ENCODE assay signal across 23 cellular contexts in the genomic region with DNA sequence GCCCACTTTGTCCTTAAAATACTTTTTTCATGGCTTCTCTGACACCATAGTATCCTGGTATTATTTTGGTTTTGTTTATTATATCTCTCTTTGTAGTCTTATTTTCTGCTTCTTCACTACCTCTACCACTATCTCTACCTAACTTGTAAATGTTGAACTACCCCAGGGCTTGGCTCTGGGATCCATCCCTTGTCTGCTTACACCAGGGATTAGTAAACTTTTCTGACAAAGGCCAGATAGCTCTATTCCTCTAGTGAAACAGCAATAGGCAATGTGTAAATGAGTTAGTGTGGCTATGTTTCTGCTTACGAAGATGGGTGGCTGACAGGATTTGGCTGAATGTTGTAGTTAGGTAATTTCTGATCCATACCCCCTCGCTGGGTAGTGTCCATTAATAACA.
DNase-seq lines count a peak whose midpoint lies in the region; ATAC-seq and TF ChIP-seq lines count a peak whose summit lies in the region.
"Had no signal": no experiment of that assay in that cellular context is flagged by ENCODE, and none has a peak within 500 bp of the region (broad histone marks: within the 10 kb centered on the region; RNA-seq: fewer than 3 reads in every experiment).

No MANE protein-coding gene starts in this region.

- H2AK5ac ChIP-seq in trophoblast cell (ENCODE audit: low read length): no peak overlapping the region

- peaks cover 19% of the 10 kb centered on the region for H3K4me1 Mint-ChIP-seq in activated T-helper 17 cell treated with anti-CD3 and anti-CD28 coated beads, Interleukin-2, amount 50 U/mL, for 72 hours
- peaks cover 5% of the 10 kb centered on the region for H3K4me1 Mint-ChIP-seq in T-helper 17 cell
- H3K4me1 Mint-ChIP-seq: CD14-positive monocyte had no signal

- no peaks in the 10 kb centered on the region for H3K27me3 Mint-ChIP-seq in activated T-helper 17 cell treated with anti-CD3 and anti-CD28 coated beads, Interleukin-2, amount 50 U/mL, for 72 hours
- no peaks in the 10 kb centered on the region for H3K27me3 Mint-ChIP-seq in T-helper 17 cell
- H3K27me3 Mint-ChIP-seq: CD4-positive, alpha-beta memory T cell; CD4-positive, CD25-positive, alpha-beta regulatory T cell; CD8-positive, alpha-beta memory T cell had no signal

- H2BK120ac ChIP-seq in trophoblast cell (ENCODE audit: insufficient read depth, low read length, poor library complexity): no peak overlapping the region

- TF ChIP-seq CTCF in fibroblast of villous mesenchyme (IDR thresholded peaks at IDR 0.05; ENCODE audit: insufficient read depth, low read depth, low read length): no peak
- TF ChIP-seq CTCF in gastroesophageal sphincter (IDR thresholded peaks at IDR 0.05): no peak

- no peak overlapping the region for H2AFZ ChIP-seq in trophoblast cell (ENCODE audit: insufficient read depth, low read length, poor library complexity)

- no peak for TF ChIP-seq POLR2A in gastroesophageal sphincter (IDR thresholded peaks at IDR 0.05)

- H3K23ac ChIP-seq in trophoblast cell (ENCODE audit: low read length): no peak overlapping the region

- H2BK12ac ChIP-seq in trophoblast cell (ENCODE audit: low read length): no peak overlapping the region

- H3K27me3 ChIP-seq in trophoblast cell (ENCODE audit: insufficient read depth, low read length) (no peaks in the 10 kb centered on the region), gastroesophageal sphincter (no peaks in the 10 kb centered on the region)
- H3K27me3 ChIP-seq: BE2C, BLaER1 had no signal

- H3K4me2 ChIP-seq in trophoblast cell (ENCODE audit: low read length): peak overlapping the region; percentile 15
- H3K4me2 ChIP-seq: BLaER1 had no signal

- H4K12ac ChIP-seq in trophoblast cell (ENCODE audit: low read depth, low read length): no peak overlapping the region

- no peak overlapping the region for H4K91ac ChIP-seq in trophoblast cell (ENCODE audit: low read depth, low read length)

- no peak overlapping the region for H3K27ac Mint-ChIP-seq in activated T-helper 17 cell treated with anti-CD3 and anti-CD28 coated beads, Interleukin-2, amount 50 U/mL, for 72 hours
- H3K27ac Mint-ChIP-seq in T-helper 17 cell: no peak overlapping the region
- H3K27ac Mint-ChIP-seq: CD14-positive monocyte; CD4-positive, alpha-beta memory T cell; CD8-positive, alpha-beta memory T cell had no signal

- no peak overlapping the region for H3K4me3 Mint-ChIP-seq in activated T-helper 17 cell treated with anti-CD3 and anti-CD28 coated beads, Interleukin-2, amount 50 U/mL, for 72 hours
- no peak overlapping the region for H3K4me3 Mint-ChIP-seq in T-helper 17 cell
- H3K4me3 Mint-ChIP-seq: CD14-positive monocyte; CD4-positive, alpha-beta memory T cell; CD4-positive, CD25-positive, alpha-beta regulatory T cell; CD8-positive, alpha-beta memory T cell had no signal

- no peak overlapping the region for H4K8ac ChIP-seq in trophoblast cell (ENCODE audit: low read depth, low read length)

- H3K79me1 ChIP-seq in trophoblast cell (ENCODE audit: low read length): peaks cover 6% of the 10 kb centered on the region

- DNase-seq in fibroblast of villous mesenchyme (ENCODE audit: low read depth) (peak; percentile 16), trophoblast cell (no peak), T-helper 17 cell (no peak)
- DNase-seq: 8988T; ACHN; BE2C; C1 segment of cervical spinal cord; CD4-positive, alpha-beta memory T cell; CD4-positive, CD25-positive, alpha-beta regulatory T cell; CD8-positive, alpha-beta memory T cell; COR-L47; DMS 273 treated with DMSO at 0.1 percent for 48 hours; DMS153; DMS53; DND-41; EL; GDM1 had no signal

- H3K4me1 ChIP-seq in mesodermal cell (ENCODE audit: control insufficient read depth, insufficient read depth, low read length, poor library complexity, severe bottlenecking) (no peaks in the 10 kb centered on the region), trophoblast cell (ENCODE audit: control insufficient read depth in 1 of 2, insufficient read depth in 2 of 2, low read length in 2 of 2) (peaks cover 3 to 4% of the 10 kb centered on the region in 2 experiments), gastroesophageal sphincter (no peaks in the 10 kb centered on the region)
- H3K4me1 ChIP-seq: BE2C, BLaER1 had no signal

- H3K4ac ChIP-seq in trophoblast cell (ENCODE audit: low read depth, low read length): no peak overlapping the region

- no peak overlapping the region for H3K9ac ChIP-seq in trophoblast cell (ENCODE audit: low read length)
- H3K9ac ChIP-seq: BLaER1 had no signal

- H3K4me3 ChIP-seq in fibroblast of villous mesenchyme (ENCODE audit: low read depth, low read length): no peak overlapping the region
- H3K4me3 ChIP-seq in mesodermal cell (ENCODE audit: extremely low read depth, insufficient read depth, low read length, poor library complexity, severe bottlenecking): no peak overlapping the region
- H3K4me3 ChIP-seq in trophoblast cell (ENCODE audit: low read depth, low read length): no peak overlapping the region
- no peak overlapping the region for H3K4me3 ChIP-seq in gastroesophageal sphincter
- H3K4me3 ChIP-seq: BLaER1, GM12878 had no signal

- ATAC-seq in activated T-helper 17 cell treated with anti-CD3 and anti-CD28 coated beads, Interleukin-2, amount 50 U/mL, for 72 hours (replicated peaks): no peak
- ATAC-seq in T-helper 17 cell (no peak), gastroesophageal sphincter (no peak)
- ATAC-seq: GM12878 had no signal

- no peak for TF ChIP-seq EP300 in gastroesophageal sphincter (IDR thresholded peaks at IDR 0.05)

- H3K27ac ChIP-seq in mesodermal cell (ENCODE audit: low read depth, low read length, severe bottlenecking) (peak overlapping the region; percentile 16), trophoblast cell (ENCODE audit: low read depth, low read length) (peak overlapping the region; percentile 81), gastroesophageal sphincter (no peak overlapping the region)
- H3K27ac ChIP-seq: BLaER1 had no signal

- H2BK5ac ChIP-seq in trophoblast cell (ENCODE audit: low read depth, low read length, poor library complexity): no peak overlapping the region

- peaks cover 5% of the 10 kb centered on the region for H3K36me3 ChIP-seq in mesodermal cell (ENCODE audit: control insufficient read depth, insufficient read depth, low read length)
- peaks cover 2 to 6% of the 10 kb centered on the region in 2 experiments for H3K36me3 ChIP-seq in trophoblast cell (ENCODE audit: control insufficient read depth in 1 of 2, insufficient read depth in 2 of 2, low read length in 2 of 2)
- H3K36me3 ChIP-seq in gastroesophageal sphincter: peaks cover 0 to 21% of the 10 kb centered on the region in 2 donors
- H3K36me3 ChIP-seq: BE2C had no signal

- no peak overlapping the region for H3K14ac ChIP-seq in trophoblast cell (ENCODE audit: low read length)

- peaks cover 1% of the 10 kb centered on the region for H3K79me2 ChIP-seq in trophoblast cell (ENCODE audit: control insufficient read depth, insufficient read depth, low read length, poor library complexity)

- whole genome bisulfite sequencing in mesodermal cell (ENCODE audit: insufficient coverage in 2 of 2), 2 experiments: 88 to 100% methylated on average over 1 of the region's 2 CpGs
- no CpG with 5 or more reads among the region's 2 CpGs for WGBS in trophoblast cell (ENCODE audit: extremely low coverage, insufficient coverage, insufficient read length)
- 63 to 67% methylated on average over 2 of the region's 2 CpGs for WGBS in gastroesophageal sphincter (ENCODE audit: low coverage in 1 of 2), 2 donors

- peaks cover 68% of the 10 kb centered on the region for H3K36me3 Mint-ChIP-seq in activated T-helper 17 cell treated with anti-CD3 and anti-CD28 coated beads, Interleukin-2, amount 50 U/mL, for 72 hours (ENCODE audit: low read depth)
- peaks cover 15% of the 10 kb centered on the region for H3K36me3 Mint-ChIP-seq in T-helper 17 cell (ENCODE audit: low read depth)

- peaks cover 3% of the 10 kb centered on the region for H3K9me3 Mint-ChIP-seq in activated T-helper 17 cell treated with anti-CD3 and anti-CD28 coated beads, Interleukin-2, amount 50 U/mL, for 72 hours

- H3K9me3 ChIP-seq in mesodermal cell (ENCODE audit: control insufficient read depth, low read length) (peaks cover 12% of the 10 kb centered on the region), trophoblast cell (ENCODE audit: insufficient read depth, low read depth, low read length) (no peaks in the 10 kb centered on the region), T-helper 17 cell (ENCODE audit: control insufficient read depth, low read length, poor library complexity, severe bottlenecking) (no peaks in the 10 kb centered on the region), gastroesophageal sphincter (peaks cover 0 to 16% (median 0%) of the 10 kb centered on the region in 3 donors)
- H3K9me3 ChIP-seq: BE2C had no signal

- no peak overlapping the region for H3K18ac ChIP-seq in trophoblast cell (ENCODE audit: low read length)

Comparison
In these comparisons a context has a peak if more than half of its experiments do, and no peak if none do; other contexts are left out.
1. H3K27ac ChIP-seq: peak in mesodermal cell (single experiment) and trophoblast cell (single experiment); none in gastroesophageal sphincter (0 of 4).